Comparison of ENCODE assay signal across 8 cellular contexts in the genomic region with DNA sequence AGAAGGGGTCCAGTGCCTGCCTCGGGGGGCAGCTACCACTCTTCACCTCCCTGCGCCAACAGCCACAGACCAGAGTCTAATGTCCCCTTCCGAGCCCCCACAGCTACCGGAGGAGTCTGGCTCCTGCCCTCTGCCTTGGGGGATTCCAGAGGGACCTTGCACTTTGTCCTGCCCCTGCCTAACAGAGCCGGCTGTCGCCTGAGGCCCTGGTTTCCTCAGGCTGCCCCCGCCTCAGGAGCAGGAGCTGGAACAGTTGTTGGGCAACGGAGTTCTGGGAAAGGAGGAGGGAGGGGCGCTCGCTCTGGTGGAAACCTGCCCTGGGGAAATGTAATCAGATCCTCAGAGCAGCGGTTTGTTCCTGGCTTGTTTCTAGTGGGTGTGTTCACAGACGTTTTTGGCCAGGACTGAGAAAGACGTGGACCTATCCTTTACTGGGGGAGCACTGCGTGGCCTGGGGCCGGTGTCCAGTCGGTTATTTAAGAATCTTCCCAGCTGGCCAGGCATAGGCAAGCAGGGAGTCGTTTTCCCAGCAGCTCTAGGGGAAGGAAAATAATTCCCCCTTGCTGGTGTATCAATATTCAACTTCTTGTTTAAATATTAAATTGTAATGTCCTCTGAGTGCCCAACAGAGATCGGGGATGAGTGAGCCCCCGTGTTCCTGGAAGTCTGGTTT. TPM values are rescaled to one million over a fixed set of nuclear protein-coding genes. Genes with fewer than 3 reads are reported as not detected.
A peak's percentile ranks its signal among the peaks of the same experiment; 100 is the strongest.
DNase-seq lines count a peak whose midpoint lies in the region; ATAC-seq, FAIRE-seq and TF ChIP-seq lines count a peak whose summit lies in the region.

No MANE protein-coding gene starts in this region.

- DNase-seq in AG08395 (ENCODE audit: low spot score) (peak; percentile 88), NCI-H1092 treated with DMSO at 0.1 percent for 48 hours (lab: John Stamatoyannopoulos, UW) (peak; percentile 67), WTC11 (ENCODE audit: low spot score) (peak; percentile 48), heart left ventricle (peak; percentile 87 to 95 (median 92)), putamen (ENCODE audit: low spot score) (peak; percentile 22), RKO (ENCODE audit: low spot score) (no peak), D721Med (ENCODE audit: insufficient read length, low spot score) (no peak)

- H3K36me3 ChIP-seq in heart left ventricle: peaks cover 0 to 38% (median 21%) of the 10 kb centered on the region in 9 donors

- CTCF ChIA-PET in WTC11 (lab: Charles Lee): interaction anchor here (1.1 to 1.3 kb wide), 2 partner anchors 67 to 180 kb away, joined by 6 to 7 read pairs; no protein-coding TSS in a partner anchor

- H3K4me3 ChIP-seq in heart left ventricle: peak overlapping the region in 2 of 12 donors; percentile 2 to 4

- no peaks in the 10 kb centered on the region for H3K9me3 Mint-ChIP-seq in WTC11

- peaks cover 19% of the 10 kb centered on the region for H3K4me1 Mint-ChIP-seq in WTC11

- no peaks in the 10 kb centered on the region for H3K27me3 ChIP-seq in heart left ventricle

- POLR2A ChIA-PET in WTC11 (lab: Charles Lee): interaction anchor here (0.6 to 1.0 kb wide), 2 partner anchors 73 to 360 kb away, joined by 4 to 5 read pairs; a partner anchor contains a TSS

- 9 to 18% (median 12%) methylated on average over 12 to 19 of the region's 19 CpGs for WGBS in heart left ventricle, 4 donors

- no peak overlapping the region for H3K4me3 Mint-ChIP-seq in WTC11

- peak; percentile 70 for ATAC-seq in WTC11
- peak; percentile 75 to 81 (median 78) for ATAC-seq in heart left ventricle
- no peak for ATAC-seq in GM18502 (IDR thresholded peaks at IDR 0.05; ENCODE audit: poor library complexity, unreplicated experiment)

- intact Hi-C loops in heart left ventricle (cut with DNase I): loop anchor here in 2 of 10 donors (5.0 kb wide), 1 partner anchor 34 kb away; a partner anchor contains a TSS

- H3K27ac Mint-ChIP-seq in WTC11: peak overlapping the region; percentile 65

- no peaks in the 10 kb centered on the region for H3K9me3 ChIP-seq in heart left ventricle

- peak in 1 of 2 donors; percentile 83 for TF ChIP-seq POLR2A in heart left ventricle (IDR thresholded peaks at IDR 0.05)

- no peaks in the 10 kb centered on the region for H3K27me3 Mint-ChIP-seq in WTC11 (ENCODE audit: low read depth)

- FAIRE-seq in D721Med (lab: Jason Lieb, UNC): no peak

- H3K4me1 ChIP-seq in heart left ventricle: peaks cover 36 to 88% (median 71%) of the 10 kb centered on the region in 12 donors

- peak overlapping the region; percentile 84 to 98 (median 94) for H3K27ac ChIP-seq in heart left ventricle

- no peaks in the 10 kb centered on the region for H3K36me3 Mint-ChIP-seq in WTC11

- TF ChIP-seq CTCF in WTC11 (IDR thresholded peaks at IDR 0.05) (no peak), heart left ventricle (IDR thresholded peaks at IDR 0.05) (no peak), D721Med (IDR thresholded peaks at IDR 0.05; ENCODE audit: insufficient read depth, missing control alignments) (no peak)

TF ChIP-seq in WTC11, 78 proteins besides CTCF, POLR2A, EP300 and RAD21:
- TF ChIP-seq, protein P1, sequence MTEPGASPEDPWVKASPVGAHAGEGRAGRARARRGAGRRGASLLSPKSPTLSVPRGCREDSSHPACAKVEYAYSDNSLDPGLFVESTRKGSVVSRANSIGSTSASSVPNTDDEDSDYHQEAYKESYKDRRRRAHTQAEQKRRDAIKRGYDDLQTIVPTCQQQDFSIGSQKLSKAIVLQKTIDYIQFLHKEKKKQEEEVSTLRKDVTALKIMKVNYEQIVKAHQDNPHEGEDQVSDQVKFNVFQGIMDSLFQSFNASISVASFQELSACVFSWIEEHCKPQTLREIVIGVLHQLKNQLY (CRISPR knock-in tag; IDR thresholded peaks at IDR 0.05): no peak
- TF ChIP-seq ZNF121 (CRISPR knock-in tag; IDR thresholded peaks at IDR 0.05): peak; percentile 86
- TF ChIP-seq, protein P2, sequence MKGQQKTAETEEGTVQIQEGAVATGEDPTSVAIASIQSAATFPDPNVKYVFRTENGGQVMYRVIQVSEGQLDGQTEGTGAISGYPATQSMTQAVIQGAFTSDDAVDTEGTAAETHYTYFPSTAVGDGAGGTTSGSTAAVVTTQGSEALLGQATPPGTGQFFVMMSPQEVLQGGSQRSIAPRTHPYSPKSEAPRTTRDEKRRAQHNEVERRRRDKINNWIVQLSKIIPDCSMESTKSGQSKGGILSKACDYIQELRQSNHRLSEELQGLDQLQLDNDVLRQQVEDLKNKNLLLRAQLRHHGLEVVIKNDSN (CRISPR knock-in tag; IDR thresholded peaks at IDR 0.05): no peak

RNA-seq across cellular contexts. Expression of a gene that starts 32.3 kb away (rescaled TPM):
- total RNA-seq in WTC11 (2021) (13.9 to 22.1 TPM (median 16.8 TPM) in 3 replicates), heart left ventricle (100 to 1,000 TPM in 2 of 9 donors, 10 to 100 TPM in 7; 30.7 to 127 (median 63.4) TPM)
- polyA plus RNA-seq in heart left ventricle: 100 to 1,000 TPM in 1 of 2 donors, 10 to 100 TPM in 1; 91.7 to 230 TPM

RNA-seq across cellular contexts. Expression of a gene that starts 39.2 kb away (rescaled TPM):
- total RNA-seq in WTC11 (2021): 85.4 to 98.7 TPM (median 93.9 TPM) in 3 replicates
- total RNA-seq in heart left ventricle: 100 to 1,000 TPM; 223 to 459 (median 305) TPM
- polyA plus RNA-seq in heart left ventricle: 100 to 1,000 TPM; 135 to 379 TPM

RNA-seq across cellular contexts. Expression of a gene that starts 48.0 kb away (rescaled TPM):
- total RNA-seq in WTC11 (2021): 0.23 to 0.74 TPM (median 0.25 TPM) in 3 replicates
- total RNA-seq in heart left ventricle: 1 to 10 TPM in 1 of 9 donors, under 1 TPM in 4, not detected in 4; 0.31 to 1.3 (median 0.53) TPM
- polyA plus RNA-seq in heart left ventricle: under 1 TPM in 1 of 2 donors, not detected in 1; 0.61 TPM

Comparison
In these comparisons a context has a peak if more than half of its experiments do, and no peak if none do; other contexts are left out.
1. DNase-seq: peak in AG08395 (single experiment), NCI-H1092 treated with DMSO at 0.1 percent for 48 hours (single experiment), WTC11 (single experiment), heart left ventricle (5 of 5) and putamen (single experiment); none in RKO (single experiment) and D721Med (single experiment).